ENCODE assay signal across 1 cellular context in genomic region chr7:87146740-87147386, GRCh38.
TF ChIP-seq lines count a peak whose summit lies in the region.

No MANE protein-coding gene starts in this region.

TF ChIP-seq in HepG2, 621 proteins besides CTCF, POLR2A, EP300 and RAD21:
- TF ChIP-seq ZNF263 (CRISPR knock-in tag; IDR thresholded peaks at IDR 0.05) (no peak), TRAFD1 (CRISPR knock-in tag; IDR thresholded peaks at IDR 0.05; ENCODE audit: borderline replicate concordance) (no peak), ZNF687 (CRISPR knock-in tag; IDR thresholded peaks at IDR 0.05) (0 out of 2 replicates have a peak, but pooled peaks have one; percentile 9), ZNF816 (CRISPR knock-in tag; IDR thresholded peaks at IDR 0.05; ENCODE audit: borderline replicate concordance) (no peak)
